In the genomic region with DNA sequence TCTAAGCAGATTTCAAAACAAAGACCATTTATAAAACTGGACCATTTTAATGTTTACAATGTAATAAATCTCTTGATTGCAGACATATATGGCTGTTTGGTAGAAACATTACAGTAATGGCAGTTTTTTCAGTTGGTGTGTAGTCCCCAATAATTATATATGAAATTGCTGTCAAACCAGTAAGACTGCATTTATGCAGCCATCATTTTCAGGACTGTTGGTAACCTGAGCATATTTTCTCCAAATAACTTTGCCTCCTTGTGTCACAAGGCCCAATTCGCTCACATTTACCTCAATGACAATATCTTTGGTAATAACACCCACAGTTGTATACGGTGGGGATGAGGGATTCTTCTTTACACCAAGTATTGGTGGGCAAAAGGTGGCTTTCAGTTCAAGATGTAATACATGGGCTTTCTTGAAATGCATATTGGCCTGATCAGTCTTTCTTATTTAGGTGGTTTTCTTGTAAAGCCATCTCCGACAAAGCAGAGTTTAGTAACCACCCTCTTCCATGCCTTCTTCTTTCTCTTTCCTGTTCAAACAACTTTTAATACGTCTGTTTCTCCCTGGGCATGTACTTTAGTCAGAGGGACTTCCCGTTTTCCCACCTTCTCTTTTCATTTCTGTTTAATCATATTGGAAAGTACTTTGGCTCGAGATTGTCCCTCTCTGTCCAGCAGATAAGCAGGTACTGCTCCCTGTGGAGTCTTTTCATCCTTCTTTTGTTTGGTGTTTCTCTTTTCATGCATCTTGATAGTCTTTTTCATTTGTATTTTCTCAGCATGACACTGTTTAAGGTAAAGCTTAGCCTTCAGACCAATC, we compare ENCODE assay signal across 11 cellular contexts. TPM values are rescaled to one million over a fixed set of nuclear protein-coding genes. Genes with fewer than 3 reads are reported as not detected.
DNase-seq lines count a peak whose midpoint lies in the region; ATAC-seq and TF ChIP-seq lines count a peak whose summit lies in the region.
"Had no signal": no experiment of that assay in that cellular context is flagged by ENCODE, and none has a peak within 500 bp of the region (broad histone marks: within the 10 kb centered on the region; RNA-seq: fewer than 3 reads in every experiment).

No MANE protein-coding gene starts in this region.

- no peak for TF ChIP-seq CTCF in HFFc6 (IDR thresholded peaks at IDR 0.05)

- no peaks in the 10 kb centered on the region for H3K9me3 ChIP-seq in CD8-positive, alpha-beta memory T cell (ENCODE audit: low read length)

- H3K9me3 Mint-ChIP-seq in CD8-positive, alpha-beta memory T cell = peaks cover 0 to 2% (median 0%) of the 10 kb centered on the region in 5 donors
- H3K9me3 Mint-ChIP-seq in HFFc6 = no peaks in the 10 kb centered on the region
- H3K9me3 Mint-ChIP-seq in activated T-helper 1 cell treated with anti-CD3 and anti-CD28 coated beads, Interleukin-12 subunit alpha, Interleukin-12 subunit beta, Interleukin-2, Interleukin-4 antibody, amounts not matched to agents 30 ng/mL and 10 ng/mL and 1 ng/mL, durations not matched to agents 14 hours and 24 hours and 36 hours = no peaks in the 10 kb centered on the region
- no peaks in the 10 kb centered on the region for H3K9me3 Mint-ChIP-seq in natural killer cell treated with Interleukin-12 subunit alpha and Interleukin-12 subunit beta and Interleukin-15 and Interleukin-18, amount 100 ng/mL, for 72 hours

- no peaks in the 10 kb centered on the region for H3K36me3 ChIP-seq in CD8-positive, alpha-beta memory T cell (ENCODE audit: insufficient read depth, low read length)

- peak; percentile 13 to 37 for ATAC-seq in natural killer cell treated with Interleukin-12 subunit alpha and Interleukin-12 subunit beta and Interleukin-15 and Interleukin-18, amount 100 ng/mL, for 72 hours
- ATAC-seq in HG02885 (IDR thresholded peaks at IDR 0.05; ENCODE audit: poor library complexity, unreplicated experiment) (no peak), HG02852 (IDR thresholded peaks at IDR 0.05; ENCODE audit: unreplicated experiment) (no peak), GM18873 (IDR thresholded peaks at IDR 0.05; ENCODE audit: low FRiP score, unreplicated experiment) (no peak)

- peaks cover 56% of the 10 kb centered on the region for H3K4me1 ChIP-seq in CD8-positive, alpha-beta memory T cell (ENCODE audit: insufficient read depth, low read length)

- no peaks in the 10 kb centered on the region for H3K27me3 Mint-ChIP-seq in CD8-positive, alpha-beta memory T cell
- peaks cover 2% of the 10 kb centered on the region; the same call in 1 of the 2 replicates for H3K27me3 Mint-ChIP-seq in HFFc6 (ENCODE audit: insufficient read depth)
- no peaks in the 10 kb centered on the region for H3K27me3 Mint-ChIP-seq in activated T-helper 1 cell treated with anti-CD3 and anti-CD28 coated beads, Interleukin-12 subunit alpha, Interleukin-12 subunit beta, Interleukin-2, Interleukin-4 antibody, amounts not matched to agents 30 ng/mL and 10 ng/mL and 1 ng/mL, durations not matched to agents 14 hours and 24 hours and 36 hours (ENCODE audit: insufficient read depth)
- no peaks in the 10 kb centered on the region for H3K27me3 Mint-ChIP-seq in natural killer cell treated with Interleukin-12 subunit alpha and Interleukin-12 subunit beta and Interleukin-15 and Interleukin-18, amount 100 ng/mL, for 72 hours
- H3K27me3 Mint-ChIP-seq: progenitor cell of endocrine pancreas had no signal

- intact Hi-C loops in activated T-helper 1 cell treated with anti-CD3 and anti-CD28 coated beads, Interleukin-12 subunit alpha, Interleukin-12 subunit beta, Interleukin-2, Interleukin-4 antibody, amounts not matched to agents 30 ng/mL and 10 ng/mL and 1 ng/mL, durations not matched to agents 14 hours and 24 hours and 36 hours (cut with micrococcal nuclease) = no loop called here

- POLR2A ChIA-PET in CD8-positive, alpha-beta memory T cell (lab: Charles Lee) = no interaction called here

- no peak overlapping the region for H3K27ac ChIP-seq in CD8-positive, alpha-beta memory T cell (ENCODE audit: low read depth, low read length)

- peak overlapping the region in 5 of 7 donors; percentile 9 to 74 (median 53) for H3K4me3 Mint-ChIP-seq in CD8-positive, alpha-beta memory T cell
- H3K4me3 Mint-ChIP-seq in HFFc6 = no peak overlapping the region
- peak overlapping the region; percentile 60 for H3K4me3 Mint-ChIP-seq in activated T-helper 1 cell treated with anti-CD3 and anti-CD28 coated beads, Interleukin-12 subunit alpha, Interleukin-12 subunit beta, Interleukin-2, Interleukin-4 antibody, amounts not matched to agents 30 ng/mL and 10 ng/mL and 1 ng/mL, durations not matched to agents 14 hours and 24 hours and 36 hours
- peak overlapping the region; percentile 78 for H3K4me3 Mint-ChIP-seq in natural killer cell treated with Interleukin-12 subunit alpha and Interleukin-12 subunit beta and Interleukin-15 and Interleukin-18, amount 100 ng/mL, for 72 hours

- H3K27me3 ChIP-seq in CD8-positive, alpha-beta memory T cell (ENCODE audit: insufficient read depth, low read length, poor library complexity, severe bottlenecking) = no peaks in the 10 kb centered on the region

- peaks cover 0 to 5% (median 3%) of the 10 kb centered on the region in 3 donors for H3K36me3 Mint-ChIP-seq in CD8-positive, alpha-beta memory T cell
- H3K36me3 Mint-ChIP-seq in HFFc6 (ENCODE audit: low read depth) = peaks cover 38% of the 10 kb centered on the region
- H3K36me3 Mint-ChIP-seq in activated T-helper 1 cell treated with anti-CD3 and anti-CD28 coated beads, Interleukin-12 subunit alpha, Interleukin-12 subunit beta, Interleukin-2, Interleukin-4 antibody, amounts not matched to agents 30 ng/mL and 10 ng/mL and 1 ng/mL, durations not matched to agents 14 hours and 24 hours and 36 hours (ENCODE audit: low read depth) = peaks cover 9% of the 10 kb centered on the region
- H3K36me3 Mint-ChIP-seq in natural killer cell treated with Interleukin-12 subunit alpha and Interleukin-12 subunit beta and Interleukin-15 and Interleukin-18, amount 100 ng/mL, for 72 hours = no peaks in the 10 kb centered on the region

- no peak overlapping the region for H3K4me3 ChIP-seq in CD8-positive, alpha-beta memory T cell (ENCODE audit: low read length)

- H3K27ac Mint-ChIP-seq in CD8-positive, alpha-beta memory T cell = peak overlapping the region; percentile 57 to 97 (median 76)
- H3K27ac Mint-ChIP-seq in HFFc6 = peak overlapping the region; percentile 14; the same call in 1 of the 2 replicates
- H3K27ac Mint-ChIP-seq in activated T-helper 1 cell treated with anti-CD3 and anti-CD28 coated beads, Interleukin-12 subunit alpha, Interleukin-12 subunit beta, Interleukin-2, Interleukin-4 antibody, amounts not matched to agents 30 ng/mL and 10 ng/mL and 1 ng/mL, durations not matched to agents 14 hours and 24 hours and 36 hours = peak overlapping the region; percentile 52
- peak overlapping the region; percentile 93 to 98 for H3K27ac Mint-ChIP-seq in natural killer cell treated with Interleukin-12 subunit alpha and Interleukin-12 subunit beta and Interleukin-15 and Interleukin-18, amount 100 ng/mL, for 72 hours
- H3K27ac Mint-ChIP-seq: progenitor cell of endocrine pancreas had no signal

- no peak for DNase-seq in CD8-positive, alpha-beta memory T cell
- no peak for DNase-seq in HFFc6
- no peak for DNase-seq in activated T-helper 1 cell treated with anti-CD3 and anti-CD28 coated beads, Interleukin-12 subunit alpha, Interleukin-12 subunit beta, Interleukin-2, Interleukin-4 antibody, amounts not matched to agents 30 ng/mL and 10 ng/mL and 1 ng/mL, durations not matched to agents 14 hours and 24 hours and 36 hours (ENCODE audit: low spot score)
- DNase-seq in natural killer cell treated with Interleukin-12 subunit alpha and Interleukin-12 subunit beta and Interleukin-15 and Interleukin-18, amount 100 ng/mL, for 72 hours (ENCODE audit: low spot score) = no peak
- DNase-seq: amygdala; dermis blood vessel endothelial cell; stimulated activated CD4-positive, alpha-beta T cell treated with anti-CD3 and anti-CD28 coated beads, Interleukin-2, amount 100 ng/mL, for 24 hours had no signal

- CTCF ChIA-PET in CD8-positive, alpha-beta memory T cell (lab: Charles Lee) = no interaction called here

- peaks cover 64 to 75% (median 72%) of the 10 kb centered on the region in 3 donors for H3K4me1 Mint-ChIP-seq in CD8-positive, alpha-beta memory T cell
- H3K4me1 Mint-ChIP-seq in HFFc6 (ENCODE audit: low read depth) = peaks cover 49% of the 10 kb centered on the region
- H3K4me1 Mint-ChIP-seq in activated T-helper 1 cell treated with anti-CD3 and anti-CD28 coated beads, Interleukin-12 subunit alpha, Interleukin-12 subunit beta, Interleukin-2, Interleukin-4 antibody, amounts not matched to agents 30 ng/mL and 10 ng/mL and 1 ng/mL, durations not matched to agents 14 hours and 24 hours and 36 hours (ENCODE audit: low read depth) = peaks cover 70% of the 10 kb centered on the region
- H3K4me1 Mint-ChIP-seq in natural killer cell treated with Interleukin-12 subunit alpha and Interleukin-12 subunit beta and Interleukin-15 and Interleukin-18, amount 100 ng/mL, for 72 hours (ENCODE audit: low read depth in 2 of 2) = peaks cover 51 to 71% of the 10 kb centered on the region in 2 donors

RNA-seq across cellular contexts. Expression of a gene that starts 30.4 kb away (rescaled TPM):
- 10 to 100 TPM; 26.8 to 28.9 TPM for total RNA-seq in CD8-positive, alpha-beta memory T cell
- polyA plus RNA-seq in CD8-positive, alpha-beta memory T cell = 37.7 TPM
- 100 to 1,000 TPM; 199 to 243 (median 221) TPM for total RNA-seq in HFFc6 (2021; fragmentation: NEBNext Ultra II Directional; extraction: Animal tissue kit (Norgen Biotek cat#: 25700))
- 47.4 and 49.8 TPM in 2 replicates for total RNA-seq in activated T-helper 1 cell treated with anti-CD3 and anti-CD28 coated beads, Interleukin-12 subunit alpha, Interleukin-12 subunit beta, Interleukin-2, Interleukin-4 antibody, amounts not matched to agents 30 ng/mL and 10 ng/mL and 1 ng/mL, durations not matched to agents 14 hours and 24 hours and 36 hours
- total RNA-seq in natural killer cell treated with Interleukin-12 subunit alpha and Interleukin-12 subunit beta and Interleukin-15 and Interleukin-18, amount 100 ng/mL, for 72 hours = 100 to 1,000 TPM; 158 to 191 TPM

Comparison
In these comparisons a context has a peak if more than half of its experiments do, and no peak if none do; other contexts are left out.
1. H3K27ac Mint-ChIP-seq: peak in every context shown above with its lines; median percentile 96 in natural killer cell treated with Interleukin-12 subunit alpha and Interleukin-12 subunit beta and Interleukin-15 and Interleukin-18, amount 100 ng/mL, for 72 hours; 76 in CD8-positive, alpha-beta memory T cell; 52 in activated T-helper 1 cell treated with anti-CD3 and anti-CD28 coated beads, Interleukin-12 subunit alpha, Interleukin-12 subunit beta, Interleukin-2, Interleukin-4 antibody, amounts not matched to agents 30 ng/mL and 10 ng/mL and 1 ng/mL, durations not matched to agents 14 hours and 24 hours and 36 hours; 14 in HFFc6.
2. ATAC-seq: peak in natural killer cell treated with Interleukin-12 subunit alpha and Interleukin-12 subunit beta and Interleukin-15 and Interleukin-18, amount 100 ng/mL, for 72 hours (2 of 2); none in HG02885 (single experiment), HG02852 (single experiment) and GM18873 (single experiment).